9 cellular contexts compared by ENCODE assay signal in genomic region chr14:95255487-95255886, GRCh38.
A peak's percentile ranks its signal among the peaks of the same experiment; 100 is the strongest.
DNase-seq lines count a peak whose midpoint lies in the region; ATAC-seq and TF ChIP-seq lines count a peak whose summit lies in the region.
"Had no signal": no experiment of that assay in that cellular context is flagged by ENCODE, and none has a peak within 500 bp of the region (broad histone marks: within the 10 kb centered on the region; RNA-seq: fewer than 3 reads in every experiment).

No MANE protein-coding gene starts in this region.

- no peak for ATAC-seq in GM21390 (IDR thresholded peaks at IDR 0.05; ENCODE audit: unreplicated experiment)
- no peak for ATAC-seq in GM18505 (IDR thresholded peaks at IDR 0.05; ENCODE audit: unreplicated experiment)
- ATAC-seq: psoas muscle had no signal

- no peak for TF ChIP-seq POLR2A in GM18505 (IDR thresholded peaks at IDR 0.05; ENCODE audit: borderline replicate concordance, extremely low read depth, insufficient read depth, insufficient read length)

- no peaks in the 10 kb centered on the region for H3K36me3 ChIP-seq in right atrium auricular region

- H3K4me3 ChIP-seq in right atrium auricular region: no peak overlapping the region
- H3K4me3 ChIP-seq: psoas muscle had no signal

- H3K27ac ChIP-seq in right atrium auricular region: no peak overlapping the region
- H3K27ac ChIP-seq: psoas muscle had no signal

- peaks cover 0 to 23% of the 10 kb centered on the region in 2 donors for H3K4me1 ChIP-seq in right atrium auricular region
- H3K4me1 ChIP-seq: psoas muscle had no signal

- H3K27me3 ChIP-seq in right atrium auricular region: no peaks in the 10 kb centered on the region

- DNase-seq in cardiac septum (ENCODE audit: low spot score) (peak; percentile 75), right atrium auricular region (ENCODE audit: low spot score) (no peak), NCI-H226 (peak; percentile 74), dermis blood vessel endothelial cell (peak; percentile 85), non-pigmented ciliary epithelial cell (ENCODE audit: low read depth) (peak; percentile 48)
- DNase-seq in stimulated activated naive CD4-positive, alpha-beta T cell treated with Interleukin-2 at 50 U/mL for 16 hours (lab: John Stamatoyannopoulos, UW): no peak

- intact Hi-C loops in cardiac septum (cut with DNase I): no loop called here

- H3K9me3 ChIP-seq in right atrium auricular region: no peaks in the 10 kb centered on the region
- H3K9me3 ChIP-seq: psoas muscle had no signal

- TF ChIP-seq CTCF in right atrium auricular region (IDR thresholded peaks at IDR 0.05): no peak

Comparison
In these comparisons a context has a peak if more than half of its experiments do, and no peak if none do; other contexts are left out.
1. DNase-seq: peak in cardiac septum (single experiment), NCI-H226 (single experiment), dermis blood vessel endothelial cell (single experiment) and non-pigmented ciliary epithelial cell (single experiment); none in right atrium auricular region (single experiment) and stimulated activated naive CD4-positive, alpha-beta T cell treated with Interleukin-2 at 50 U/mL for 16 hours (single experiment).